Comparison of ENCODE assay signal across 8 cellular contexts in genomic region chr15:80999623-81000036, GRCh38. TPM values are rescaled to one million over a fixed set of nuclear protein-coding genes. Genes with fewer than 3 reads are reported as not detected.
DNase-seq lines count a peak whose midpoint lies in the region; ATAC-seq and TF ChIP-seq lines count a peak whose summit lies in the region.

No MANE protein-coding gene starts in this region.

- no peak overlapping the region for H3K9ac ChIP-seq in trophoblast cell (ENCODE audit: low read length)

- no peak overlapping the region for H2BK12ac ChIP-seq in trophoblast cell (ENCODE audit: low read length)

- H3K36me3 ChIP-seq in effector memory CD4-positive, alpha-beta T cell (ENCODE audit: control insufficient read depth, insufficient read depth, low read length): peaks cover 8% of the 10 kb centered on the region
- H3K36me3 ChIP-seq in trophoblast cell (ENCODE audit: control insufficient read depth in 1 of 2, insufficient read depth in 2 of 2, low read length in 2 of 2): peaks cover 7 to 11% of the 10 kb centered on the region in 2 experiments

- no peaks in the 10 kb centered on the region for H3K9me3 ChIP-seq in effector memory CD4-positive, alpha-beta T cell (ENCODE audit: control insufficient read depth, low read length)
- H3K9me3 ChIP-seq in trophoblast cell (ENCODE audit: insufficient read depth, low read depth, low read length): peaks cover 7% of the 10 kb centered on the region

- H3K18ac ChIP-seq in trophoblast cell (ENCODE audit: low read length): no peak overlapping the region

- H3K14ac ChIP-seq in trophoblast cell (ENCODE audit: low read length): no peak overlapping the region

- ATAC-seq in HG03175 (IDR thresholded peaks at IDR 0.05; ENCODE audit: unreplicated experiment): peak; percentile 26
- ATAC-seq in activated CD4-positive, CD25-positive, alpha-beta regulatory T cell treated with anti-CD3 and anti-CD28 coated beads, Interleukin-2, amount 50 U/mL, for 24 hours: peak; percentile 26 to 40

- H3K27me3 ChIP-seq in effector memory CD4-positive, alpha-beta T cell (replicated peaks; ENCODE audit: control insufficient read depth, insufficient read depth, low read length, poor library complexity, severe bottlenecking): no peaks in the 10 kb centered on the region
- H3K27me3 ChIP-seq in trophoblast cell (ENCODE audit: insufficient read depth, low read length): no peaks in the 10 kb centered on the region

- DNase-seq in effector memory CD4-positive, alpha-beta T cell: peak; percentile 45 to 49 (median 48)
- DNase-seq in trophoblast cell (peak in 1 of 2 donors; percentile 40), NCI-H226 (no peak), SIG-M5 (lab: John Stamatoyannopoulos, UW) (no peak), NCI-H1694 (lab: John Stamatoyannopoulos, UW) (no peak)

- H2AFZ ChIP-seq in trophoblast cell (ENCODE audit: insufficient read depth, low read length, poor library complexity): no peak overlapping the region

- H2BK5ac ChIP-seq in trophoblast cell (ENCODE audit: low read depth, low read length, poor library complexity): no peak overlapping the region

- no peak overlapping the region for H3K23ac ChIP-seq in trophoblast cell (ENCODE audit: low read length)

- WGBS in trophoblast cell (ENCODE audit: extremely low coverage, insufficient coverage, insufficient read length): no CpG with 5 or more reads among the region's 13 CpGs

- H4K91ac ChIP-seq in trophoblast cell (ENCODE audit: low read depth, low read length): no peak overlapping the region

- peak overlapping the region; percentile 93 for H3K27ac ChIP-seq in effector memory CD4-positive, alpha-beta T cell (ENCODE audit: insufficient read depth, low read length, poor library complexity, severe bottlenecking)
- no peak overlapping the region for H3K27ac ChIP-seq in trophoblast cell (ENCODE audit: low read depth, low read length)

- H3K79me1 ChIP-seq in trophoblast cell (ENCODE audit: low read length): peaks cover 20% of the 10 kb centered on the region

- H3K4me2 ChIP-seq in trophoblast cell (ENCODE audit: low read length): peak overlapping the region; percentile 64

- H2AK5ac ChIP-seq in trophoblast cell (ENCODE audit: low read length): peak overlapping the region; percentile 70

- H4K8ac ChIP-seq in trophoblast cell (ENCODE audit: low read depth, low read length): no peak overlapping the region

- H3K4me3 ChIP-seq in GM12875 (ENCODE audit: low read depth, low read length): peak overlapping the region; percentile 77
- H3K4me3 ChIP-seq in effector memory CD4-positive, alpha-beta T cell (ENCODE audit: insufficient read depth, low read depth, low read length, poor library complexity, severe bottlenecking): peak overlapping the region; percentile 80
- H3K4me3 ChIP-seq in trophoblast cell (ENCODE audit: low read depth, low read length): no peak overlapping the region

- H2BK120ac ChIP-seq in trophoblast cell (ENCODE audit: insufficient read depth, low read length, poor library complexity): no peak overlapping the region

- H4K12ac ChIP-seq in trophoblast cell (ENCODE audit: low read depth, low read length): no peak overlapping the region

- TF ChIP-seq CTCF in GM12875 (IDR thresholded peaks at IDR 0.05; ENCODE audit: borderline replicate concordance, insufficient read depth, low read depth, low read length): no peak

- H3K4me1 ChIP-seq in effector memory CD4-positive, alpha-beta T cell (ENCODE audit: control insufficient read depth, insufficient read depth, low read length, poor library complexity, severe bottlenecking): peaks cover 29% of the 10 kb centered on the region
- peaks cover 12% of the 10 kb centered on the region in 2 experiments for H3K4me1 ChIP-seq in trophoblast cell (ENCODE audit: control insufficient read depth in 1 of 2, insufficient read depth in 2 of 2, low read length in 2 of 2)

- peaks cover 29% of the 10 kb centered on the region for H3K79me2 ChIP-seq in trophoblast cell (ENCODE audit: control insufficient read depth, insufficient read depth, low read length, poor library complexity)

- H3K4ac ChIP-seq in trophoblast cell (ENCODE audit: low read depth, low read length): no peak overlapping the region

RNA-seq across cellular contexts. Expression of gene TLNRD1, which starts 1.1 kb away (rescaled TPM):
- polyA plus RNA-seq in trophoblast cell (2013): 14.0 and 14.4 TPM in 2 replicates

RNA-seq across cellular contexts. Expression of gene MESD, which starts 10.0 kb away (rescaled TPM):
- 50.6 and 52.8 TPM in 2 replicates for polyA plus RNA-seq in trophoblast cell (2013)

Comparison
In these comparisons a context has a peak if more than half of its experiments do, and no peak if none do; other contexts are left out.
1. DNase-seq: peak in effector memory CD4-positive, alpha-beta T cell (3 of 3); none in NCI-H226 (single experiment), SIG-M5 (single experiment) and NCI-H1694 (single experiment).